Comparison of ENCODE assay signal across 8 cellular contexts in genomic region chr13:77026783-77027621, GRCh38. TPM values are rescaled to one million over a fixed set of nuclear protein-coding genes. Genes with fewer than 3 reads are reported as not detected.
A peak's percentile ranks its signal among the peaks of the same experiment; 100 is the strongest.
DNase-seq lines count a peak whose midpoint lies in the region; ATAC-seq and TF ChIP-seq lines count a peak whose summit lies in the region.

Gene FBXL3, minus strand, starts transcription at chr13:77027159. Its CDS starts 5,299 bp downstream, at chr13:77021860.

- TF ChIP-seq CTCF in A673 (conservative IDR thresholded peaks at IDR 0.05; ENCODE audit: low read depth, low read length) (no peak), VCaP (conservative IDR thresholded peaks at IDR 0.05) (no peak)

- intact Hi-C loops in A673 (cut with micrococcal nuclease; ENCODE audit: unreplicated experiment) = loop anchor here (5.0 to 10.0 kb wide), 3 partner anchors 298 to 538 kb away; partner anchors contain the start of gene MYCBP2

- ATAC-seq in GM18861 (IDR thresholded peaks at IDR 0.05; ENCODE audit: unreplicated experiment) = peak; percentile 38
- peak; percentile 56 for ATAC-seq in HG03095 (IDR thresholded peaks at IDR 0.05; ENCODE audit: unreplicated experiment)

- H3K9me3 ChIP-seq in A673 (ENCODE audit: low read depth, low read length, poor library complexity, severe bottlenecking) (no peaks in the 10 kb centered on the region), iPS-18c (ENCODE audit: control insufficient read depth, insufficient read depth, low read length) (no peaks in the 10 kb centered on the region), skeletal muscle tissue (ENCODE audit: control insufficient read depth in 3 of 3, low read length in 3 of 3) (no peaks in the 10 kb centered on the region)

- H3K4me3 ChIP-seq in A673 (ENCODE audit: low read depth, low read length, poor library complexity, severe bottlenecking) (peak within 1 kb of the TSS; percentile 87), iPS-18c (ENCODE audit: insufficient read depth, low read depth, low read length) (peak within 1 kb of the TSS; percentile 81), skeletal muscle tissue (ENCODE audit: low read length in 3 of 3) (peak within 1 kb of the TSS; percentile 88 to 94 (median 89))

- in situ Hi-C loops in T47D (cut with HindIII; ENCODE audit: low pct_unique_long_range_greater_than_20kb, low sequenced_read_pairs) = no loop called here

- H3K27ac ChIP-seq in A673 (ENCODE audit: low read depth, low read length, poor library complexity, severe bottlenecking) = peak within 1 kb of the TSS; percentile 92
- peak within 1 kb of the TSS; percentile 94 for H3K27ac ChIP-seq in VCaP
- H3K27ac ChIP-seq in skeletal muscle tissue (ENCODE audit: low read depth, low read length) = peak within 1 kb of the TSS; percentile 95

- H3K4me1 ChIP-seq in A673 (ENCODE audit: insufficient read depth, low read length, poor library complexity, severe bottlenecking) (peaks cover 15% of the 10 kb centered on the region), skeletal muscle tissue (ENCODE audit: control insufficient read depth in 3 of 3, insufficient read depth in 3 of 3, low read length in 3 of 3) (peaks cover 29 to 40% (median 37%) of the 10 kb centered on the region in 3 donors)

- POLR2A ChIA-PET in A673 (lab: Charles Lee; ENCODE audit: low non-redundant PET) = interaction anchor here (0.7 kb wide), 1 partner anchor 45 kb away, joined by 8 read pairs; no protein-coding TSS in a partner anchor

- CTCF ChIA-PET in A673 (lab: Charles Lee) = no interaction called here

- no peaks in the 10 kb centered on the region for H3K27me3 ChIP-seq in A673 (replicated peaks; ENCODE audit: insufficient read depth, low read depth, low read length, poor library complexity)
- no peaks in the 10 kb centered on the region for H3K27me3 ChIP-seq in skeletal muscle tissue (ENCODE audit: control insufficient read depth in 3 of 3, insufficient read depth in 3 of 3, low read length in 3 of 3)

- H3K36me3 ChIP-seq in A673 (ENCODE audit: insufficient read depth, low read length, poor library complexity, severe bottlenecking) = no peaks in the 10 kb centered on the region
- H3K36me3 ChIP-seq in skeletal muscle tissue (ENCODE audit: control insufficient read depth in 3 of 3, insufficient read depth in 3 of 3, low read length in 3 of 3) = no peaks in the 10 kb centered on the region

- no TSS peak for BruUV-seq in A673 (replicated peaks; lab: Mats Ljungman, UMichigan)

- DNase-seq in A673 (ENCODE audit: low spot score) = peak; percentile 87
- DNase-seq in NCI-H2171 (lab: John Stamatoyannopoulos, UW) = peak; percentile 91
- peak; percentile 38 to 87 for DNase-seq in T47D (ENCODE audit: low read depth in 1 of 2, low spot score in 1 of 2)

- peak within 1 kb of the TSS; percentile 92 to 96 (median 96) for H3K9ac ChIP-seq in skeletal muscle tissue (ENCODE audit: low read depth in 1 of 3, low read length in 3 of 3)

RNA-seq across cellular contexts. Expression of gene FBXL3, which starts in this region (rescaled TPM):
- total RNA-seq in A673 (2021) (24.1 and 29.2 TPM in 2 replicates), skeletal muscle tissue (50.6 TPM)

Comparison
In these comparisons a context has a peak if more than half of its experiments do, and no peak if none do; other contexts are left out.
1. Peak in every context shown above with its lines: DNase-seq, ATAC-seq, H3K4me3 ChIP-seq and H3K27ac ChIP-seq.